ENCODE assay signal across 12 cellular contexts in genomic region chr17:60115364-60115763, GRCh38. TPM values are rescaled to one million over a fixed set of nuclear protein-coding genes. Genes with fewer than 3 reads are reported as not detected.
"Had no signal": no experiment of that assay in that cellular context is flagged by ENCODE, and none has a peak within 500 bp of the region (broad histone marks: within the 10 kb centered on the region; RNA-seq: fewer than 3 reads in every experiment).

No MANE protein-coding gene starts in this region.

RNA-seq across cellular contexts. Expression of gene CA4, which starts 34.4 kb away (rescaled TPM):
- total RNA-seq: activated naive CD4-positive, alpha-beta T cell treated with anti-CD3 and anti-CD28 coated beads for 36 hours; activated naive CD4-positive, alpha-beta T cell treated with anti-CD3 and anti-CD28 coated beads, Interleukin-2, amount 50 U/mL, for 72 hours; activated naive CD8-positive, alpha-beta T cell treated with anti-CD3 and anti-CD28 coated beads for 36 hours; activated naive CD8-positive, alpha-beta T cell treated with anti-CD3 and anti-CD28 coated beads, Interleukin-2, amount 10 ng/mL, durations not matched to agents 7 days and 5 days; activated T-cell treated with anti-CD3 and anti-CD28 coated beads, Interleukin-2, amount 50 U/mL, for 4 hours; activated T-cell treated with anti-CD3 and anti-CD28 coated beads, Interleukin-2, amount 50 U/mL, for 72 hours; activated T-helper 1 cell treated with anti-CD3 and anti-CD28 coated beads, Interleukin-12 subunit alpha, Interleukin-12 subunit beta, Interleukin-2, Interleukin-4 antibody, amounts not matched to agents 30 ng/mL and 10 ng/mL and 1 ng/mL, durations not matched to agents 14 hours and 24 hours and 36 hours; activated T-helper 17 cell treated with anti-CD3 and anti-CD28 coated beads, Interleukin-2, amount 50 U/mL, for 72 hours; activated T-helper 2 cell treated with anti-CD3 and anti-CD28 coated beads, Interferon-gamma antibody, Interleukin-2, Interleukin-4, amounts not matched to agents 10 μg/mL and 5 μg/mL and 100 μg/mL, durations not matched to agents 14 hours and 24 hours and 36 hours; astrocyte; bronchial epithelial cell; chondrocyte had no signal
